Comparison of ENCODE assay signal across 1 cellular context in the genomic region with DNA sequence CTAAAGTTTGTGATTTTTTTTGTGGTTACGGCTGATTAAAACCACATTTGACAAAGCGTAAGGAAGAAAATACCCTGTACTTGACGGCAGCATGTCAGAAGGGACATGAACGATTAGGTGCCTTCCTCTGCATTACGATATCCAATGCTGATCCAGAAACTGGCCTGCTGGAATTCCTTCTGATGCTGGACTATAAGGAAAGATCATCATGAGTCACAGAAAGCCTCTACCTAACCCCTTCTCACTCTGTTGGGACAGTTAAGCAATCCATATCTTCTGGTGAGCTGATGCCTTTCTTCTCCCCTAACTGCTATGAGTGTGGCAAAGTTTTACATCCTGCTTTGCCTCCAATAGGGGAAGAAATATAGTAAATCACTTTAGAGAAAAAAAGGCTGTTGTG.
TF ChIP-seq lines count a peak whose summit lies in the region.

No MANE protein-coding gene starts in this region.

TF ChIP-seq in GM23338, 12 proteins besides CTCF, POLR2A, EP300 and RAD21 (continued from another document):
- TF ChIP-seq, protein P1, sequence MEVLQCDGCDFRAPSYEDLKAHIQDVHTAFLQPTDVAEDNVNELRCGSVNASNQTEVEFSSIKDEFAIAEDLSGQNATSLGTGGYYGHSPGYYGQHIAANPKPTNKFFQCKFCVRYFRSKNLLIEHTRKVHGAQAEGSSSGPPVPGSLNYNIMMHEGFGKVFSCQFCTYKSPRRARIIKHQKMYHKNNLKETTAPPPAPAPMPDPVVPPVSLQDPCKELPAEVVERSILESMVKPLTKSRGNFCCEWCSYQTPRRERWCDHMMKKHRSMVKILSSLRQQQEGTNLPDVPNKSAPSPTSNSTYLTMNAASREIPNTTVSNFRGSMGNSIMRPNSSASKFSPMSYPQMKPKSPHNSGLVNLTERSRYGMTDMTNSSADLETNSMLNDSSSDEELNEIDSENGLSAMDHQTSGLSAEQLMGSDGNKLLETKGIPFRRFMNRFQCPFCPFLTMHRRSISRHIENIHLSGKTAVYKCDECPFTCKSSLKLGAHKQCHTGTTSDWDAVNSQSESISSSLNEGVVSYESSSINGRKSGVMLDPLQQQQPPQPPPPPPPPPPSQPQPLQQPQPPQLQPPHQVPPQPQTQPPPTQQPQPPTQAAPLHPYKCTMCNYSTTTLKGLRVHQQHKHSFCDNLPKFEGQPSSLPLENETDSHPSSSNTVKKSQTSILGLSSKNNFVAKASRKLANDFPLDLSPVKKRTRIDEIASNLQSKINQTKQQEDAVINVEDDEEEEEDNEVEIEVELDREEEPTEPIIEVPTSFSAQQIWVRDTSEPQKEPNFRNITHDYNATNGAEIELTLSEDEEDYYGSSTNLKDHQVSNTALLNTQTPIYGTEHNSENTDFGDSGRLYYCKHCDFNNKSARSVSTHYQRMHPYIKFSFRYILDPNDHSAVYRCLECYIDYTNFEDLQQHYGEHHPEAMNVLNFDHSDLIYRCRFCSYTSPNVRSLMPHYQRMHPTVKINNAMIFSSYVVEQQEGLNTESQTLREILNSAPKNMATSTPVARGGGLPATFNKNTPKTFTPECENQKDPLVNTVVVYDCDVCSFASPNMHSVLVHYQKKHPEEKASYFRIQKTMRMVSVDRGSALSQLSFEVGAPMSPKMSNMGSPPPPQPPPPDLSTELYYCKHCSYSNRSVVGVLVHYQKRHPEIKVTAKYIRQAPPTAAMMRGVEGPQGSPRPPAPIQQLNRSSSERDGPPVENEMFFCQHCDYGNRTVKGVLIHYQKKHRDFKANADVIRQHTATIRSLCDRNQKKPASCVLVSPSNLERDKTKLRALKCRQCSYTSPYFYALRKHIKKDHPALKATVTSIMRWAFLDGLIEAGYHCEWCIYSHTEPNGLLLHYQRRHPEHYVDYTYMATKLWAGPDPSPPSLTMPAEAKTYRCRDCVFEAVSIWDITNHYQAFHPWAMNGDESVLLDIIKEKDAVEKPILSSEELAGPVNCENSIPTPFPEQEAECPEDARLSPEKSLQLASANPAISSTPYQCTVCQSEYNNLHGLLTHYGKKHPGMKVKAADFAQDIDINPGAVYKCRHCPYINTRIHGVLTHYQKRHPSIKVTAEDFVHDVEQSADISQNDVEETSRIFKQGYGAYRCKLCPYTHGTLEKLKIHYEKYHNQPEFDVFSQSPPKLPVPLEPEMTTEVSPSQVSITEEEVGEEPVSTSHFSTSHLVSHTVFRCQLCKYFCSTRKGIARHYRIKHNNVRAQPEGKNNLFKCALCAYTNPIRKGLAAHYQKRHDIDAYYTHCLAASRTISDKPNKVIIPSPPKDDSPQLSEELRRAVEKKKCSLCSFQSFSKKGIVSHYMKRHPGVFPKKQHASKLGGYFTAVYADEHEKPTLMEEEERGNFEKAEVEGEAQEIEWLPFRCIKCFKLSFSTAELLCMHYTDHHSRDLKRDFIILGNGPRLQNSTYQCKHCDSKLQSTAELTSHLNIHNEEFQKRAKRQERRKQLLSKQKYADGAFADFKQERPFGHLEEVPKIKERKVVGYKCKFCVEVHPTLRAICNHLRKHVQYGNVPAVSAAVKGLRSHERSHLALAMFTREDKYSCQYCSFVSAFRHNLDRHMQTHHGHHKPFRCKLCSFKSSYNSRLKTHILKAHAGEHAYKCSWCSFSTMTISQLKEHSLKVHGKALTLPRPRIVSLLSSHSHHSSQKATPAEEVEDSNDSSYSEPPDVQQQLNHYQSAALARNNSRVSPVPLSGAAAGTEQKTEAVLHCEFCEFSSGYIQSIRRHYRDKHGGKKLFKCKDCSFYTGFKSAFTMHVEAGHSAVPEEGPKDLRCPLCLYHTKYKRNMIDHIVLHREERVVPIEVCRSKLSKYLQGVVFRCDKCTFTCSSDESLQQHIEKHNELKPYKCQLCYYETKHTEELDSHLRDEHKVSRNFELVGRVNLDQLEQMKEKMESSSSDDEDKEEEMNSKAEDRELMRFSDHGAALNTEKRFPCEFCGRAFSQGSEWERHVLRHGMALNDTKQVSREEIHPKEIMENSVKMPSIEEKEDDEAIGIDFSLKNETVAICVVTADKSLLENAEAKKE (CRISPR knock-in tag; IDR thresholded peaks at IDR 0.05) = no peak
- TF ChIP-seq, protein P2, sequence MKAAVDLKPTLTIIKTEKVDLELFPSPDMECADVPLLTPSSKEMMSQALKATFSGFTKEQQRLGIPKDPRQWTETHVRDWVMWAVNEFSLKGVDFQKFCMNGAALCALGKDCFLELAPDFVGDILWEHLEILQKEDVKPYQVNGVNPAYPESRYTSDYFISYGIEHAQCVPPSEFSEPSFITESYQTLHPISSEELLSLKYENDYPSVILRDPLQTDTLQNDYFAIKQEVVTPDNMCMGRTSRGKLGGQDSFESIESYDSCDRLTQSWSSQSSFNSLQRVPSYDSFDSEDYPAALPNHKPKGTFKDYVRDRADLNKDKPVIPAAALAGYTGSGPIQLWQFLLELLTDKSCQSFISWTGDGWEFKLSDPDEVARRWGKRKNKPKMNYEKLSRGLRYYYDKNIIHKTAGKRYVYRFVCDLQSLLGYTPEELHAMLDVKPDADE (IDR thresholded peaks at IDR 0.05) = no peak
- TF ChIP-seq NANOG (IDR thresholded peaks at IDR 0.05; ENCODE audit: borderline replicate concordance) (no peak), POLR2AphosphoS5 (IDR thresholded peaks at IDR 0.05; ENCODE audit: low read depth) (no peak), STAT1 (IDR thresholded peaks at IDR 0.05; ENCODE audit: unreplicated experiment) (no peak), JUNB (IDR thresholded peaks at IDR 0.05; ENCODE audit: unreplicated experiment) (no peak)
